In the genomic region with DNA sequence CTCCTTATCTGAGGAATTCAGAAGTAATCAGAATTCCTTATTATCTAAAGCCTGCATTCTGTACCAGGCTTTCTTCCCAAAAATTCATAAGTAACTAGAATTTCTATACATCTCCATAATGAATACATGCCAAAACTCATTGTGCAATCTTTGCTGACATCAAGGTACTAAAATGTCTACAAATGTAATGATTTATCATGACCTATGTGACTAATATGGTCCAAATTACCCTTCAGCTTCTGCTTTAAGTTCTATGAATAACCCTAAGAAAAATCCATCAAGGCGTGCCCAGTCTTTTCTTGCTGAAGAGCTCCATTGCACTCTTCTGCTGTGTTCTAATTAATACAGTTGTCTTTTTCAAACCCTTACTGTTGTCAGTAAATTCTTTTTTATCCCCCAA, we compare ENCODE assay signal across 30 cellular contexts. TPM values are rescaled to one million over a fixed set of nuclear protein-coding genes. Genes with fewer than 3 reads are reported as not detected.
DNase-seq lines count a peak whose midpoint lies in the region; ATAC-seq and TF ChIP-seq lines count a peak whose summit lies in the region.
"Had no signal": no experiment of that assay in that cellular context is flagged by ENCODE, and none has a peak within 500 bp of the region (broad histone marks: within the 10 kb centered on the region; RNA-seq: fewer than 3 reads in every experiment).

No MANE protein-coding gene starts in this region.

- BruUV-seq in PC-3 (replicated peaks; lab: Mats Ljungman, UMichigan) = no TSS peak

- H3K27ac ChIP-seq in PC-3 (ENCODE audit: low read length) (no peak overlapping the region), endodermal cell (ENCODE audit: low read depth, low read length) (no peak overlapping the region), mesendoderm (ENCODE audit: low read depth, low read length) (no peak overlapping the region)
- H3K27ac ChIP-seq: adrenal gland, hepatocyte, left lung, skin epidermis, upper lobe of right lung had no signal

- no peaks in the 10 kb centered on the region for H3K27me3 Mint-ChIP-seq in endodermal cell (ENCODE audit: insufficient read depth)
- H3K27me3 Mint-ChIP-seq: activated T-cell treated with anti-CD3 and anti-CD28 coated beads, Interleukin-2, amount 50 U/mL, for 24 hours; naive thymus-derived CD8-positive, alpha-beta T cell had no signal

- H2AK5ac ChIP-seq in mesendoderm (ENCODE audit: low read length) = no peak overlapping the region

- H3K4me2 ChIP-seq in PC-3 (ENCODE audit: low read length) (no peak overlapping the region), mesendoderm (ENCODE audit: low read length) (no peak overlapping the region)
- H3K4me2 ChIP-seq: BLaER1 treated with 17β-estradiol and CSF1 and Interleukin-3, amounts not matched to agents 10 nM and 100 nM; hepatocyte had no signal

- H3K23ac ChIP-seq in mesendoderm (ENCODE audit: low read length) = no peak overlapping the region

- H2AFZ ChIP-seq in PC-3 (ENCODE audit: low read length) = no peak overlapping the region
- H2AFZ ChIP-seq: hepatocyte had no signal

- no peaks in the 10 kb centered on the region for H3K36me3 Mint-ChIP-seq in endodermal cell (ENCODE audit: low read depth)
- H3K36me3 Mint-ChIP-seq: naive thymus-derived CD8-positive, alpha-beta T cell had no signal

- no peak overlapping the region for H3K4me3 ChIP-seq in PC-3 (ENCODE audit: low read length)
- no peak overlapping the region for H3K4me3 ChIP-seq in endodermal cell (ENCODE audit: low read length)
- H3K4me3 ChIP-seq in mesendoderm (ENCODE audit: low read length) = no peak overlapping the region
- H3K4me3 ChIP-seq in mucosa of descending colon = no peak overlapping the region
- H3K4me3 ChIP-seq: adrenal gland; BLaER1 treated with 17β-estradiol and CSF1 and Interleukin-3, amounts not matched to agents 10 nM and 100 nM; hepatocyte; left lung; skin epidermis; upper lobe of right lung had no signal

- no peaks in the 10 kb centered on the region for H3K9me2 ChIP-seq in PC-3 (replicated peaks; ENCODE audit: low read length)

- H3F3A ChIP-seq in PC-3 (ENCODE audit: low read length, unreplicated experiment) = no peaks in the 10 kb centered on the region

- DNase-seq in EL = peak; percentile 62
- DNase-seq in PC-3 = peak; percentile 73
- DNase-seq in endodermal cell = no peak
- DNase-seq in mesendoderm = no peak
- no peak for DNase-seq in SIG-M5 treated with dmso at 0.1 percent for 504 hours (lab: John Stamatoyannopoulos, UW; ENCODE audit: unreplicated experiment)
- no peak for DNase-seq in SHP77 (lab: John Stamatoyannopoulos, UW)
- DNase-seq in retina = no peak
- no peak for DNase-seq in mucosa of descending colon
- DNase-seq: ACHN; activated CD4-positive, alpha-beta T cell treated with anti-CD3 and anti-CD28 coated beads for 48 hours; activated T-cell treated with anti-CD3 and anti-CD28 coated beads, Interleukin-2, amount 50 U/mL, for 24 hours; adrenal gland; Calu3; KBM-7; left lung; MM.1S; naive thymus-derived CD8-positive, alpha-beta T cell; NCI-H1417; NCI-H2107; SIG-M5; stimulated activated CD4-positive, alpha-beta T cell treated with anti-CD3 and anti-CD28 coated beads, Interleukin-1b, Interleukin-23, amount 100 ng/mL, for 48 hours; upper lobe of right lung had no signal

- peak overlapping the region; percentile 24 for H3K27ac Mint-ChIP-seq in endodermal cell
- H3K27ac Mint-ChIP-seq: activated T-cell treated with anti-CD3 and anti-CD28 coated beads, Interleukin-2, amount 50 U/mL, for 24 hours; naive thymus-derived CD8-positive, alpha-beta T cell had no signal

- no peaks in the 10 kb centered on the region for H3K4me1 Mint-ChIP-seq in endodermal cell
- H3K4me1 Mint-ChIP-seq: naive thymus-derived CD8-positive, alpha-beta T cell had no signal

- H3K79me1 ChIP-seq in mesendoderm (ENCODE audit: low read length) = no peaks in the 10 kb centered on the region

- no peak overlapping the region for H2BK120ac ChIP-seq in mesendoderm (ENCODE audit: low read depth, low read length)

- ATAC-seq in PC-3 (peak; percentile 33), mucosa of descending colon (no peak)
- ATAC-seq: left lung; naive thymus-derived CD8-positive, alpha-beta T cell; upper lobe of right lung had no signal

- H3K9ac ChIP-seq in PC-3 (ENCODE audit: low read length) = no peak overlapping the region
- H3K9ac ChIP-seq in endodermal cell (ENCODE audit: extremely low read depth, low read length, poor library complexity, severe bottlenecking) = no peak overlapping the region
- no peak overlapping the region for H3K9ac ChIP-seq in mesendoderm (ENCODE audit: low read length)
- H3K9ac ChIP-seq: BLaER1 treated with 17β-estradiol and CSF1 and Interleukin-3, amounts not matched to agents 10 nM and 100 nM had no signal

- POLR2A ChIA-PET in PC-3 (lab: Charles Lee; ENCODE audit: unreplicated experiment) = no interaction called here

- no peak overlapping the region for H2BK15ac ChIP-seq in mesendoderm (replicated peaks; ENCODE audit: low read depth)

- H3K4me1 ChIP-seq in PC-3 (ENCODE audit: insufficient read depth, low read length) (no peaks in the 10 kb centered on the region; the same call in 1 of the 2 replicates), endodermal cell (ENCODE audit: control insufficient read depth, insufficient read depth, low read length) (no peaks in the 10 kb centered on the region), mesendoderm (ENCODE audit: control insufficient read depth, low read depth, low read length) (no peaks in the 10 kb centered on the region), mucosa of descending colon (ENCODE audit: low read depth) (no peaks in the 10 kb centered on the region)
- H3K4me1 ChIP-seq: adrenal gland; BLaER1 treated with 17β-estradiol and CSF1 and Interleukin-3, amounts not matched to agents 10 nM and 100 nM; left lung; upper lobe of right lung had no signal

- H3K18ac ChIP-seq in mesendoderm (ENCODE audit: low read length) = peak overlapping the region; percentile 51

- no peaks in the 10 kb centered on the region for H3K36me3 ChIP-seq in PC-3 (ENCODE audit: low read depth, low read length)
- no peaks in the 10 kb centered on the region for H3K36me3 ChIP-seq in endodermal cell (ENCODE audit: control insufficient read depth, insufficient read depth, low read length)
- no peaks in the 10 kb centered on the region for H3K36me3 ChIP-seq in mesendoderm (ENCODE audit: control insufficient read depth, insufficient read depth, low read length)
- no peaks in the 10 kb centered on the region for H3K36me3 ChIP-seq in mucosa of descending colon (ENCODE audit: low read depth)
- H3K36me3 ChIP-seq: adrenal gland; BLaER1 treated with 17β-estradiol and CSF1 and Interleukin-3, amounts not matched to agents 10 nM and 100 nM; left lung; upper lobe of right lung had no signal

- H3K9me3 Mint-ChIP-seq in endodermal cell = no peaks in the 10 kb centered on the region
- H3K9me3 Mint-ChIP-seq: activated T-cell treated with anti-CD3 and anti-CD28 coated beads, Interleukin-2, amount 50 U/mL, for 24 hours; naive thymus-derived CD8-positive, alpha-beta T cell had no signal

- no peak overlapping the region for H4K8ac ChIP-seq in mesendoderm (ENCODE audit: low read depth, low read length)

- H3K4ac ChIP-seq in mesendoderm (ENCODE audit: low read depth, low read length) = no peak overlapping the region

- H4K5ac ChIP-seq in mesendoderm (ENCODE audit: low read length) = no peak overlapping the region

- H3K27me3 ChIP-seq in PC-3 (ENCODE audit: low read length) = no peaks in the 10 kb centered on the region
- no peaks in the 10 kb centered on the region for H3K27me3 ChIP-seq in endodermal cell (ENCODE audit: control insufficient read depth, insufficient read depth, low read length, poor library complexity, severe bottlenecking)
- no peaks in the 10 kb centered on the region for H3K27me3 ChIP-seq in mesendoderm (ENCODE audit: insufficient read depth, low read length, poor library complexity)
- H3K27me3 ChIP-seq: adrenal gland; BLaER1 treated with 17β-estradiol and CSF1 and Interleukin-3, amounts not matched to agents 10 nM and 100 nM; hepatocyte; left lung; upper lobe of right lung had no signal

- no peak overlapping the region for H3K56ac ChIP-seq in mesendoderm (ENCODE audit: low read length)

- no peak for TF ChIP-seq CTCF in PC-3 (conservative IDR thresholded peaks at IDR 0.05; ENCODE audit: low read depth, low read length)
- TF ChIP-seq CTCF in endodermal cell (conservative IDR thresholded peaks at IDR 0.05) = no peak
- TF ChIP-seq CTCF in mucosa of descending colon (IDR thresholded peaks at IDR 0.05) = no peak

- H3K9me3 ChIP-seq in PC-3 (ENCODE audit: low read length) (no peaks in the 10 kb centered on the region), endodermal cell (ENCODE audit: control insufficient read depth, low read length) (peaks cover 6% of the 10 kb centered on the region), mucosa of descending colon (peaks cover 36% of the 10 kb centered on the region)
- H3K9me3 ChIP-seq: adrenal gland, left lung, upper lobe of right lung had no signal

- WGBS in endodermal cell (ENCODE audit: insufficient coverage in 1 of 2, insufficient read length in 1 of 2), 2 experiments = 91 to 100% methylated on average over 1 of the region's 1 CpG
- WGBS in mesendoderm (ENCODE audit: extremely low coverage, insufficient coverage, low lambda C conversion rate) = no CpG with 5 or more reads among the region's 1 CpG

- no peak overlapping the region for H3K4me3 Mint-ChIP-seq in endodermal cell
- H3K4me3 Mint-ChIP-seq: activated T-cell treated with anti-CD3 and anti-CD28 coated beads, Interleukin-2, amount 50 U/mL, for 24 hours; naive thymus-derived CD8-positive, alpha-beta T cell had no signal

- no peak overlapping the region for H2BK5ac ChIP-seq in mesendoderm (ENCODE audit: low read length)

- H3K79me2 ChIP-seq in PC-3 (ENCODE audit: low read length) (no peaks in the 10 kb centered on the region), mesendoderm (ENCODE audit: control insufficient read depth, insufficient read depth, low read length) (no peaks in the 10 kb centered on the region)
- H3K79me2 ChIP-seq: hepatocyte had no signal

- H4K20me1 ChIP-seq in PC-3 (ENCODE audit: low read length) = no peaks in the 10 kb centered on the region
- H4K20me1 ChIP-seq: BLaER1 treated with 17β-estradiol and CSF1 and Interleukin-3, amounts not matched to agents 10 nM and 100 nM had no signal

- CTCF ChIA-PET in PC-3 (lab: Charles Lee) = no interaction called here

- intact Hi-C loops in PC-3 (cut with micrococcal nuclease) = loop anchor here (10.0 kb wide), 1 partner anchor 1576 kb away; no protein-coding TSS in a partner anchor
- intact Hi-C loops in mucosa of descending colon (cut with DNase I, micrococcal nuclease) = no loop called here

RNA-seq across cellular contexts. Expression of a gene that starts 58.5 kb away (rescaled TPM):
- total RNA-seq in PC-3 (2014; rRNA removed) (not detected in 2 replicates), endodermal cell (under 1 TPM in 1 of 2 donors, not detected in 1; 0.11 TPM), mucosa of descending colon (under 1 TPM in 1 of 3 donors, not detected in 2; 0.06 TPM)
- 2.9 TPM for polyA plus RNA-seq in endodermal cell (2013, experiment 1 of 2)
- 2.5 TPM for polyA plus RNA-seq in endodermal cell (2013, experiment 2 of 2)
- 0.01 TPM for polyA plus RNA-seq in mesendoderm (2013, experiment 1 of 2)
- polyA plus RNA-seq in mesendoderm (2013, experiment 2 of 2) = 0.03 TPM
- total RNA-seq: activated CD8-positive, alpha-beta memory T cell treated with anti-CD3 and anti-CD28 coated beads for 36 hours; Calu3; hepatocyte; left lung; naive thymus-derived CD8-positive, alpha-beta T cell; NCI-H460; omental fat pad; subcutaneous adipose tissue; T-helper 1 cell treated with Interleukin-12 subunit alpha and Interleukin-12 subunit beta and Interleukin-4 antibody, amounts not matched to agents 30 ng/mL and 1 ng/mL, for 36 hours; upper lobe of right lung had no signal
- polyA plus RNA-seq: hepatocyte; naive thymus-derived CD8-positive, alpha-beta T cell had no signal

Comparison
In these comparisons a context has a peak if more than half of its experiments do, and no peak if none do; other contexts are left out.
1. DNase-seq: peak in EL (single experiment) and PC-3 (single experiment); none in endodermal cell (single experiment), mesendoderm (single experiment), SIG-M5 treated with dmso at 0.1 percent for 504 hours (single experiment), SHP77 (0 of 2), retina (single experiment) and mucosa of descending colon (0 of 3).